ENCODE assay signal across 1 cellular context in genomic region chr5:154646841-154647759, GRCh38.
TF ChIP-seq lines count a peak whose summit lies in the region.

No MANE protein-coding gene starts in this region.

TF ChIP-seq in HepG2, 621 proteins besides CTCF, POLR2A, EP300 and RAD21 (continued from another document and continues in another):
- TF ChIP-seq ZBTB37 (CRISPR knock-in tag; IDR thresholded peaks at IDR 0.05) (no peak), MED8 (CRISPR knock-in tag; IDR thresholded peaks at IDR 0.05; ENCODE audit: insufficient replicate concordance) (peak; percentile 45), ZNF446 (CRISPR knock-in tag; IDR thresholded peaks at IDR 0.05) (0 out of 2 replicates have a peak, but pooled peaks have one; percentile 31), SAP130 (CRISPR knock-in tag; IDR thresholded peaks at IDR 0.05; ENCODE audit: low read depth) (peak; percentile 78), ZIK1 (CRISPR knock-in tag; IDR thresholded peaks at IDR 0.05; ENCODE audit: borderline replicate concordance, low read depth) (0 out of 2 replicates have a peak, but pooled peaks have one; percentile 55), ZNF292 (CRISPR knock-in tag; IDR thresholded peaks at IDR 0.05; ENCODE audit: borderline replicate concordance, low read depth) (peak; percentile 87), ZBTB46 (CRISPR knock-in tag; IDR thresholded peaks at IDR 0.05; ENCODE audit: borderline replicate concordance) (no peak), ZSCAN29 (CRISPR knock-in tag; conservative IDR thresholded peaks at IDR 0.05) (no peak), REST (IDR thresholded peaks at IDR 0.05; ENCODE audit: borderline replicate concordance in 1 of 2, low read depth in 1 of 2, low read length in 2 of 2) (no peak), MIER2 (CRISPR knock-in tag; IDR thresholded peaks at IDR 0.05) (no peak), SKI (IDR thresholded peaks at IDR 0.05; ENCODE audit: partially characterized antibody) (peak; percentile 58), ZNF3 (CRISPR knock-in tag; IDR thresholded peaks at IDR 0.05) (no peak), ATF1 (CRISPR knock-in tag; IDR thresholded peaks at IDR 0.05) (no peak), ZNF766 (CRISPR knock-in tag; IDR thresholded peaks at IDR 0.05; ENCODE audit: borderline replicate concordance) (peak; percentile 42; the same call in 1 of the 2 replicates), PHF8 (CRISPR knock-in tag; IDR thresholded peaks at IDR 0.05) (peak; percentile 42; the same call in 1 of the 2 replicates), ZNF225 (CRISPR knock-in tag; IDR thresholded peaks at IDR 0.05) (no peak), ZNF598 (CRISPR knock-in tag; IDR thresholded peaks at IDR 0.05; ENCODE audit: borderline replicate concordance) (no peak), ZNF124 (CRISPR knock-in tag; IDR thresholded peaks at IDR 0.05) (no peak), ZNF432 (CRISPR knock-in tag; IDR thresholded peaks at IDR 0.05; ENCODE audit: borderline replicate concordance) (no peak), ZNF207 (IDR thresholded peaks at IDR 0.05; ENCODE audit: borderline replicate concordance) (no peak), NFAT5 (CRISPR knock-in tag; IDR thresholded peaks at IDR 0.05) (peak; percentile 38; the same call in 1 of the 2 replicates), ZNF775 (CRISPR knock-in tag; IDR thresholded peaks at IDR 0.05; ENCODE audit: borderline replicate concordance) (no peak), ZBTB7B (CRISPR knock-in tag; IDR thresholded peaks at IDR 0.05) (peak; percentile 75), TEAD2 (CRISPR knock-in tag; IDR thresholded peaks at IDR 0.05) (no peak), ZC3H4 (CRISPR knock-in tag; IDR thresholded peaks at IDR 0.05; ENCODE audit: borderline replicate concordance) (no peak), ZNF792 (CRISPR knock-in tag; IDR thresholded peaks at IDR 0.05) (no peak), ADNP (CRISPR knock-in tag; IDR thresholded peaks at IDR 0.05) (no peak)
- TF ChIP-seq, protein P1, sequence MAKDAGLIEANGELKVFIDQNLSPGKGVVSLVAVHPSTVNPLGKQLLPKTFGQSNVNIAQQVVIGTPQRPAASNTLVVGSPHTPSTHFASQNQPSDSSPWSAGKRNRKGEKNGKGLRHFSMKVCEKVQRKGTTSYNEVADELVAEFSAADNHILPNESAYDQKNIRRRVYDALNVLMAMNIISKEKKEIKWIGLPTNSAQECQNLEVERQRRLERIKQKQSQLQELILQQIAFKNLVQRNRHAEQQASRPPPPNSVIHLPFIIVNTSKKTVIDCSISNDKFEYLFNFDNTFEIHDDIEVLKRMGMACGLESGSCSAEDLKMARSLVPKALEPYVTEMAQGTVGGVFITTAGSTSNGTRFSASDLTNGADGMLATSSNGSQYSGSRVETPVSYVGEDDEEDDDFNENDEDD (CRISPR knock-in tag; IDR thresholded peaks at IDR 0.05; ENCODE audit: borderline replicate concordance), result peak; percentile 62; the same call in 1 of the 2 replicates
- TF ChIP-seq, protein P2, sequence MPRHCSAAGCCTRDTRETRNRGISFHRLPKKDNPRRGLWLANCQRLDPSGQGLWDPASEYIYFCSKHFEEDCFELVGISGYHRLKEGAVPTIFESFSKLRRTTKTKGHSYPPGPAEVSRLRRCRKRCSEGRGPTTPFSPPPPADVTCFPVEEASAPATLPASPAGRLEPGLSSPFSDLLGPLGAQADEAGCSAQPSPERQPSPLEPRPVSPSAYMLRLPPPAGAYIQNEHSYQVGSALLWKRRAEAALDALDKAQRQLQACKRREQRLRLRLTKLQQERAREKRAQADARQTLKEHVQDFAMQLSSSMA (CRISPR knock-in tag; IDR thresholded peaks at IDR 0.05), result 0 out of 2 replicates have a peak, but pooled peaks have one; percentile 44
- TF ChIP-seq, protein P3, sequence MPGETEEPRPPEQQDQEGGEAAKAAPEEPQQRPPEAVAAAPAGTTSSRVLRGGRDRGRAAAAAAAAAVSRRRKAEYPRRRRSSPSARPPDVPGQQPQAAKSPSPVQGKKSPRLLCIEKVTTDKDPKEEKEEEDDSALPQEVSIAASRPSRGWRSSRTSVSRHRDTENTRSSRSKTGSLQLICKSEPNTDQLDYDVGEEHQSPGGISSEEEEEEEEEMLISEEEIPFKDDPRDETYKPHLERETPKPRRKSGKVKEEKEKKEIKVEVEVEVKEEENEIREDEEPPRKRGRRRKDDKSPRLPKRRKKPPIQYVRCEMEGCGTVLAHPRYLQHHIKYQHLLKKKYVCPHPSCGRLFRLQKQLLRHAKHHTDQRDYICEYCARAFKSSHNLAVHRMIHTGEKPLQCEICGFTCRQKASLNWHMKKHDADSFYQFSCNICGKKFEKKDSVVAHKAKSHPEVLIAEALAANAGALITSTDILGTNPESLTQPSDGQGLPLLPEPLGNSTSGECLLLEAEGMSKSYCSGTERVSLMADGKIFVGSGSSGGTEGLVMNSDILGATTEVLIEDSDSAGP (CRISPR knock-in tag; IDR thresholded peaks at IDR 0.05; ENCODE audit: borderline replicate concordance), result peak; percentile 83
- TF ChIP-seq, protein P4, sequence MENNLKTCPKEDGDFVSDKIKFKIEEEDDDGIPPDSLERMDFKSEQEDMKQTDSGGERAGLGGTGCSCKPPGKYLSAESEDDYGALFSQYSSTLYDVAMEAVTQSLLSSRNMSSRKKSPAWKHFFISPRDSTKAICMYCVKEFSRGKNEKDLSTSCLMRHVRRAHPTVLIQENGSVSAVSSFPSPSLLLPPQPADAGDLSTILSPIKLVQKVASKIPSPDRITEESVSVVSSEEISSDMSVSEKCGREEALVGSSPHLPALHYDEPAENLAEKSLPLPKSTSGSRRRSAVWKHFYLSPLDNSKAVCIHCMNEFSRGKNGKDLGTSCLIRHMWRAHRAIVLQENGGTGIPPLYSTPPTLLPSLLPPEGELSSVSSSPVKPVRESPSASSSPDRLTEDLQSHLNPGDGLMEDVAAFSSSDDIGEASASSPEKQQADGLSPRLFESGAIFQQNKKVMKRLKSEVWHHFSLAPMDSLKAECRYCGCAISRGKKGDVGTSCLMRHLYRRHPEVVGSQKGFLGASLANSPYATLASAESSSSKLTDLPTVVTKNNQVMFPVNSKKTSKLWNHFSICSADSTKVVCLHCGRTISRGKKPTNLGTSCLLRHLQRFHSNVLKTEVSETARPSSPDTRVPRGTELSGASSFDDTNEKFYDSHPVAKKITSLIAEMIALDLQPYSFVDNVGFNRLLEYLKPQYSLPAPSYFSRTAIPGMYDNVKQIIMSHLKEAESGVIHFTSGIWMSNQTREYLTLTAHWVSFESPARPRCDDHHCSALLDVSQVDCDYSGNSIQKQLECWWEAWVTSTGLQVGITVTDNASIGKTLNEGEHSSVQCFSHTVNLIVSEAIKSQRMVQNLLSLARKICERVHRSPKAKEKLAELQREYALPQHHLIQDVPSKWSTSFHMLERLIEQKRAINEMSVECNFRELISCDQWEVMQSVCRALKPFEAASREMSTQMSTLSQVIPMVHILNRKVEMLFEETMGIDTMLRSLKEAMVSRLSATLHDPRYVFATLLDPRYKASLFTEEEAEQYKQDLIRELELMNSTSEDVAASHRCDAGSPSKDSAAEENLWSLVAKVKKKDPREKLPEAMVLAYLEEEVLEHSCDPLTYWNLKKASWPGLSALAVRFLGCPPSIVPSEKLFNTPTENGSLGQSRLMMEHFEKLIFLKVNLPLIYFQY (CRISPR knock-in tag; IDR thresholded peaks at IDR 0.05; ENCODE audit: borderline replicate concordance), result no peak
- TF ChIP-seq, protein P5, sequence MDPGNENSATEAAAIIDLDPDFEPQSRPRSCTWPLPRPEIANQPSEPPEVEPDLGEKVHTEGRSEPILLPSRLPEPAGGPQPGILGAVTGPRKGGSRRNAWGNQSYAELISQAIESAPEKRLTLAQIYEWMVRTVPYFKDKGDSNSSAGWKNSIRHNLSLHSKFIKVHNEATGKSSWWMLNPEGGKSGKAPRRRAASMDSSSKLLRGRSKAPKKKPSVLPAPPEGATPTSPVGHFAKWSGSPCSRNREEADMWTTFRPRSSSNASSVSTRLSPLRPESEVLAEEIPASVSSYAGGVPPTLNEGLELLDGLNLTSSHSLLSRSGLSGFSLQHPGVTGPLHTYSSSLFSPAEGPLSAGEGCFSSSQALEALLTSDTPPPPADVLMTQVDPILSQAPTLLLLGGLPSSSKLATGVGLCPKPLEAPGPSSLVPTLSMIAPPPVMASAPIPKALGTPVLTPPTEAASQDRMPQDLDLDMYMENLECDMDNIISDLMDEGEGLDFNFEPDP (CRISPR knock-in tag; conservative IDR thresholded peaks at IDR 0.05), result no peak
- TF ChIP-seq, protein P6, sequence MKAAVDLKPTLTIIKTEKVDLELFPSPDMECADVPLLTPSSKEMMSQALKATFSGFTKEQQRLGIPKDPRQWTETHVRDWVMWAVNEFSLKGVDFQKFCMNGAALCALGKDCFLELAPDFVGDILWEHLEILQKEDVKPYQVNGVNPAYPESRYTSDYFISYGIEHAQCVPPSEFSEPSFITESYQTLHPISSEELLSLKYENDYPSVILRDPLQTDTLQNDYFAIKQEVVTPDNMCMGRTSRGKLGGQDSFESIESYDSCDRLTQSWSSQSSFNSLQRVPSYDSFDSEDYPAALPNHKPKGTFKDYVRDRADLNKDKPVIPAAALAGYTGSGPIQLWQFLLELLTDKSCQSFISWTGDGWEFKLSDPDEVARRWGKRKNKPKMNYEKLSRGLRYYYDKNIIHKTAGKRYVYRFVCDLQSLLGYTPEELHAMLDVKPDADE (CRISPR knock-in tag; IDR thresholded peaks at IDR 0.05), result no peak
